In genomic region chr19:47487551-47488515, GRCh38 we compare ENCODE assay signal across 1 cellular context.
TF ChIP-seq lines count a peak whose summit lies in the region.

No MANE protein-coding gene starts in this region.

TF ChIP-seq in H1, 55 proteins besides CTCF, POLR2A, EP300 and RAD21:
- TF ChIP-seq KDM5A (IDR thresholded peaks at IDR 0.05; ENCODE audit: low read length), result no peak
- no peak for TF ChIP-seq CREB1 (IDR thresholded peaks at IDR 0.05)
